In the genomic region with DNA sequence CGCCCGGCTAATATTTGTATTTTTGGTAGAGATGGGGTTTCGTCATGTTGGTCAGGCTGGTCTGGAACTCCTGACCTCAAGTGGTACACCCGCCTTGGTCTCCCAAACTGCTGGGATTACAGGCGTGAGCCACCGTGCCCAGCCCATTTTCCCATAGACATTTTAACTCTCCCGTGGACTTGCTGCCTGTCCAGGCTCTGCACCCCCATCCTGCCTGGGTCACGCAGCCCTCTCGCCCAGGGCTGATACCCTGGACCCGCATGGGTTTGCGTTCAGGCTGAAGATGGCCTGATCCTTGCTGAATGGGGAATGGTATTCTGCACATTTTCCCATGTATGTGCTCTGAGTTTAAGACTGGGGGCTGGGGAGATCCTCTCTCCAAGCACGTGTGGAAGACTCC, we compare ENCODE assay signal across 19 cellular contexts. TPM values are rescaled to one million over a fixed set of nuclear protein-coding genes. Genes with fewer than 3 reads are reported as not detected.
A peak's percentile ranks its signal among the peaks of the same experiment; 100 is the strongest.
DNase-seq lines count a peak whose midpoint lies in the region; ATAC-seq and TF ChIP-seq lines count a peak whose summit lies in the region.
"Had no signal": no experiment of that assay in that cellular context is flagged by ENCODE, and none has a peak within 500 bp of the region (broad histone marks: within the 10 kb centered on the region; RNA-seq: fewer than 3 reads in every experiment).

No MANE protein-coding gene starts in this region.

- peaks cover 13% of the 10 kb centered on the region for H3K36me3 Mint-ChIP-seq in MCF 10A (ENCODE audit: insufficient read depth, unreplicated experiment)
- H3K36me3 Mint-ChIP-seq: CD8-positive, alpha-beta memory T cell had no signal

- WGBS in trophoblast cell (ENCODE audit: extremely low coverage, insufficient coverage, insufficient read length), result no CpG with 5 or more reads among the region's 12 CpGs

- POLR2A ChIA-PET in MCF 10A (lab: Yijun Ruan, JAX), result no interaction called here

- H3K4me1 ChIP-seq in breast epithelium, result no peaks in the 10 kb centered on the region
- peaks cover 0 to 13% of the 10 kb centered on the region in 2 donors for H3K4me1 ChIP-seq in left lung
- H3K4me1 ChIP-seq in trophoblast cell (ENCODE audit: control insufficient read depth in 1 of 2, insufficient read depth in 2 of 2, low read length in 2 of 2), result peaks cover 15 to 21% of the 10 kb centered on the region in 2 experiments

- H3K14ac ChIP-seq in trophoblast cell (ENCODE audit: low read length), result no peak overlapping the region

- no peaks in the 10 kb centered on the region for H3K27me3 ChIP-seq in breast epithelium
- H3K27me3 ChIP-seq in left lung, result no peaks in the 10 kb centered on the region
- no peaks in the 10 kb centered on the region for H3K27me3 ChIP-seq in trophoblast cell (ENCODE audit: insufficient read depth, low read length)

- H2AFZ ChIP-seq in trophoblast cell (ENCODE audit: insufficient read depth, low read length, poor library complexity), result no peak overlapping the region
- H2AFZ ChIP-seq: GM23338 had no signal

- BruUV-seq in MCF 10A (replicated peaks; lab: Mats Ljungman, UMichigan), result no TSS peak

- ATAC-seq in left lung, result no peak
- ATAC-seq: GM23338 had no signal

- TF ChIP-seq CTCF in MCF 10A (IDR thresholded peaks at IDR 0.05; ENCODE audit: unreplicated experiment) (no peak), breast epithelium (IDR thresholded peaks at IDR 0.05) (no peak), left lung (IDR thresholded peaks at IDR 0.05) (no peak)

- DNase-seq in MCF 10A (ENCODE audit: unreplicated experiment) (no peak), breast epithelium (ENCODE audit: low spot score in 2 of 2) (no peak), left lung (peak; percentile 25 to 39), trophoblast cell (peak; percentile 22 to 47), T1000 (lab: John Stamatoyannopoulos, UW) (no peak), NCI-H2107 (lab: John Stamatoyannopoulos, UW) (no peak), HPDE6-E6E7 (ENCODE audit: extremely low spot score) (no peak), substantia nigra (lab: John Stamatoyannopoulos, UW) (no peak)
- DNase-seq: 8988T, DMS79, Karpas-422, MM.1S, NCI-H1092 treated with DMSO at 0.1 percent for 48 hours, NCI-H2081 treated with DMSO at 0.1 percent for 48 hours, NCI-H2227 treated with DMSO at 0.1 percent for 48 hours, NCI-H524, SHP77 treated with DMSO at 0.1 percent for 48 hours had no signal

- H3K27ac Mint-ChIP-seq in MCF 10A (ENCODE audit: low read depth, unreplicated experiment), result peak overlapping the region; percentile 54
- H3K27ac Mint-ChIP-seq: GM23338 had no signal

- no peaks in the 10 kb centered on the region for H3K27me3 Mint-ChIP-seq in MCF 10A (ENCODE audit: insufficient read depth, unreplicated experiment)

- CTCF ChIA-PET in MCF 10A (lab: Yijun Ruan, JAX), result interaction anchor here (0.6 to 1.4 kb wide), 3 partner anchors 9 to 1295 kb away, joined by 3 to 6 read pairs (median 4); no protein-coding TSS in a partner anchor

- no peak overlapping the region for H3K4me3 Mint-ChIP-seq in MCF 10A (ENCODE audit: unreplicated experiment)
- H3K4me3 Mint-ChIP-seq: CD8-positive, alpha-beta memory T cell; GM23338 had no signal

- peaks cover 2% of the 10 kb centered on the region for H3K79me1 ChIP-seq in trophoblast cell (ENCODE audit: low read length)

- no peak overlapping the region for H3K4ac ChIP-seq in trophoblast cell (ENCODE audit: low read depth, low read length)

- no peaks in the 10 kb centered on the region for H3K9me3 Mint-ChIP-seq in MCF 10A (ENCODE audit: unreplicated experiment)
- H3K9me3 Mint-ChIP-seq: CD8-positive, alpha-beta memory T cell; GM23338 had no signal

- H3K18ac ChIP-seq in trophoblast cell (ENCODE audit: low read length), result no peak overlapping the region

- no peak overlapping the region for H3K4me2 ChIP-seq in trophoblast cell (ENCODE audit: low read length)
- H3K4me2 ChIP-seq: GM23338 had no signal

- no peak overlapping the region for H3K23ac ChIP-seq in trophoblast cell (ENCODE audit: low read length)

- intact Hi-C loops in MCF 10A (cut with micrococcal nuclease), result no loop called here
- intact Hi-C loops in breast epithelium (cut with DNase I; ENCODE audit: low total_unique reads), result loop anchor here (5.0 kb wide), 1 partner anchor 37 kb away; no protein-coding TSS in a partner anchor
- intact Hi-C loops in left lung (cut with DNase I), result loop anchor here in 1 of 2 donors (2.0 kb wide), 1 partner anchor 37 kb away; no protein-coding TSS in a partner anchor

- H4K8ac ChIP-seq in trophoblast cell (ENCODE audit: low read depth, low read length), result no peak overlapping the region

- no peak overlapping the region for H4K12ac ChIP-seq in trophoblast cell (ENCODE audit: low read depth, low read length)

- no peak overlapping the region for H2BK5ac ChIP-seq in trophoblast cell (ENCODE audit: low read depth, low read length, poor library complexity)

- no peak overlapping the region for H3K27ac ChIP-seq in breast epithelium
- no peak overlapping the region for H3K27ac ChIP-seq in left lung
- no peak overlapping the region for H3K27ac ChIP-seq in trophoblast cell (ENCODE audit: low read depth, low read length)
- no peak overlapping the region for H3K27ac ChIP-seq in substantia nigra (ENCODE audit: low read depth, low read length, poor library complexity, severe bottlenecking)

- no peak overlapping the region for H2AK5ac ChIP-seq in trophoblast cell (ENCODE audit: low read length)

- H3K9me3 ChIP-seq in breast epithelium, result no peaks in the 10 kb centered on the region
- H3K9me3 ChIP-seq in left lung, result no peaks in the 10 kb centered on the region
- peaks cover 2% of the 10 kb centered on the region for H3K9me3 ChIP-seq in trophoblast cell (ENCODE audit: insufficient read depth, low read depth, low read length)

- H4K91ac ChIP-seq in trophoblast cell (ENCODE audit: low read depth, low read length), result no peak overlapping the region

- no peak overlapping the region for H3K9ac ChIP-seq in trophoblast cell (ENCODE audit: low read length)

- no peak for TF ChIP-seq POLR2A in breast epithelium (IDR thresholded peaks at IDR 0.05)

- H3K4me1 Mint-ChIP-seq in MCF 10A (ENCODE audit: insufficient read depth, unreplicated experiment), result no peaks in the 10 kb centered on the region
- H3K4me1 Mint-ChIP-seq: CD8-positive, alpha-beta memory T cell; GM23338 had no signal

- H3K4me3 ChIP-seq in breast epithelium (no peak overlapping the region), left lung (no peak overlapping the region), trophoblast cell (ENCODE audit: low read depth, low read length) (no peak overlapping the region)
- H3K4me3 ChIP-seq: GM23338 had no signal

- no peak overlapping the region for H2BK120ac ChIP-seq in trophoblast cell (ENCODE audit: insufficient read depth, low read length, poor library complexity)

- no peaks in the 10 kb centered on the region for H3K36me3 ChIP-seq in breast epithelium
- H3K36me3 ChIP-seq in left lung, result peaks cover 0 to 25% of the 10 kb centered on the region in 2 donors
- H3K36me3 ChIP-seq in trophoblast cell (ENCODE audit: control insufficient read depth in 1 of 2, insufficient read depth in 2 of 2, low read length in 2 of 2), result no peaks in the 10 kb centered on the region

- no peak overlapping the region for H2BK12ac ChIP-seq in trophoblast cell (ENCODE audit: low read length)

- H3K79me2 ChIP-seq in trophoblast cell (ENCODE audit: control insufficient read depth, insufficient read depth, low read length, poor library complexity), result no peaks in the 10 kb centered on the region

RNA-seq across cellular contexts. Expression of gene RANBP3, which starts 46.0 kb away (rescaled TPM):
- total RNA-seq in MCF 10A (2022), result 57.9 and 59.5 TPM in 2 replicates
- total RNA-seq in breast epithelium, result 10 to 100 TPM; 54.4 to 66.2 (median 64.9) TPM
- total RNA-seq in left lung, result 10 to 100 TPM; 64.6 to 69.0 TPM
- polyA plus RNA-seq in trophoblast cell (2013), result 85.2 and 95.7 TPM in 2 replicates

Comparison
In these comparisons a context has a peak if more than half of its experiments do, and no peak if none do; other contexts are left out.
1. DNase-seq: peak in left lung (2 of 2) and trophoblast cell (2 of 2); none in MCF 10A (single experiment), breast epithelium (0 of 2), T1000 (single experiment), NCI-H2107 (single experiment), HPDE6-E6E7 (single experiment) and substantia nigra (0 of 49).